ENCODE assay signal across 7 cellular contexts in genomic region chr9:130172161-130172857, GRCh38. TPM values are rescaled to one million over a fixed set of nuclear protein-coding genes. Genes with fewer than 3 reads are reported as not detected.
DNase-seq lines count a peak whose midpoint lies in the region; ATAC-seq, FAIRE-seq and TF ChIP-seq lines count a peak whose summit lies in the region.

Gene NCS1 (plus strand): TSS chr9:130172404. CDS start chr9:130172664, 260 bp downstream.

- TF ChIP-seq POLR2A in H54 (IDR thresholded peaks at IDR 0.05; ENCODE audit: low read depth, low read length): 0 out of 2 replicates have a peak, but pooled peaks have one; percentile 29

- no peak for FAIRE-seq in H54 (lab: Jason Lieb, UNC)

- peaks cover under 1% of the 10 kb centered on the region for H3K4me1 Mint-ChIP-seq in activated T-helper 17 cell treated with anti-CD3 and anti-CD28 coated beads, Interleukin-2, amount 50 U/mL, for 72 hours
- peaks cover 44% of the 10 kb centered on the region for H3K4me1 Mint-ChIP-seq in stimulated activated effector memory CD8-positive, alpha-beta T cell treated with anti-CD3 and anti-CD28 coated beads, Interleukin-12 subunit alpha, Interleukin-12 subunit beta, amount 100 ng/mL, for 72 hours

- peak; percentile 44 for DNase-seq in H54 (ENCODE audit: insufficient read length, low spot score)
- peak; percentile 20 to 38 for DNase-seq in NOMO-1 (lab: John Stamatoyannopoulos, UW; ENCODE audit: unreplicated experiment in 2 of 2)
- peak; percentile 44 for DNase-seq in fibroblast of mammary gland (ENCODE audit: low read depth)
- peak; percentile 32 to 60 for DNase-seq in stimulated activated effector memory CD8-positive, alpha-beta T cell treated with anti-CD3 and anti-CD28 coated beads, Interleukin-12 subunit alpha, Interleukin-12 subunit beta, amount 100 ng/mL, for 72 hours (ENCODE audit: low spot score in 2 of 2)

- no peaks in the 10 kb centered on the region for H3K36me3 Mint-ChIP-seq in activated T-helper 17 cell treated with anti-CD3 and anti-CD28 coated beads, Interleukin-2, amount 50 U/mL, for 72 hours (ENCODE audit: low read depth)
- H3K36me3 Mint-ChIP-seq in stimulated activated effector memory CD8-positive, alpha-beta T cell treated with anti-CD3 and anti-CD28 coated beads, Interleukin-12 subunit alpha, Interleukin-12 subunit beta, amount 100 ng/mL, for 72 hours: peaks cover 26% of the 10 kb centered on the region

- no peaks in the 10 kb centered on the region for H3K9me3 Mint-ChIP-seq in activated T-helper 17 cell treated with anti-CD3 and anti-CD28 coated beads, Interleukin-2, amount 50 U/mL, for 72 hours
- no peaks in the 10 kb centered on the region for H3K9me3 Mint-ChIP-seq in stimulated activated effector memory CD8-positive, alpha-beta T cell treated with anti-CD3 and anti-CD28 coated beads, Interleukin-12 subunit alpha, Interleukin-12 subunit beta, amount 100 ng/mL, for 72 hours

- no peaks in the 10 kb centered on the region for H3K9me3 ChIP-seq in muscle layer of duodenum (ENCODE audit: control insufficient read depth in 1 of 2, low read length in 2 of 2)

- ATAC-seq in activated T-helper 17 cell treated with anti-CD3 and anti-CD28 coated beads, Interleukin-2, amount 50 U/mL, for 72 hours (replicated peaks): peak; percentile 72
- ATAC-seq in stimulated activated effector memory CD8-positive, alpha-beta T cell treated with anti-CD3 and anti-CD28 coated beads, Interleukin-12 subunit alpha, Interleukin-12 subunit beta, amount 100 ng/mL, for 72 hours: peak; percentile 79
- ATAC-seq in GM21423 (IDR thresholded peaks at IDR 0.05; ENCODE audit: unreplicated experiment): no peak

- no peak within 1 kb of the TSS for H3K27ac Mint-ChIP-seq in activated T-helper 17 cell treated with anti-CD3 and anti-CD28 coated beads, Interleukin-2, amount 50 U/mL, for 72 hours
- H3K27ac Mint-ChIP-seq in stimulated activated effector memory CD8-positive, alpha-beta T cell treated with anti-CD3 and anti-CD28 coated beads, Interleukin-12 subunit alpha, Interleukin-12 subunit beta, amount 100 ng/mL, for 72 hours: peak within 1 kb of the TSS; percentile 43

- H3K27ac ChIP-seq in muscle layer of duodenum (ENCODE audit: low read length): peak within 1 kb of the TSS; percentile 77

- H3K36me3 ChIP-seq in muscle layer of duodenum (ENCODE audit: control insufficient read depth in 1 of 2, insufficient read depth in 2 of 2, low read length in 2 of 2): no peaks in the 10 kb centered on the region

- H3K27me3 Mint-ChIP-seq in activated T-helper 17 cell treated with anti-CD3 and anti-CD28 coated beads, Interleukin-2, amount 50 U/mL, for 72 hours: peaks cover 5% of the 10 kb centered on the region

- no peak for TF ChIP-seq CTCF in fibroblast of mammary gland (conservative IDR thresholded peaks at IDR 0.05; ENCODE audit: control insufficient read depth, insufficient read depth, low read depth, low read length)

- H3K4me1 ChIP-seq in muscle layer of duodenum (ENCODE audit: control insufficient read depth in 1 of 2, insufficient read depth in 2 of 2, low read length in 2 of 2): peaks cover 0 to 38% of the 10 kb centered on the region in 2 donors

- H3K27me3 ChIP-seq in muscle layer of duodenum (ENCODE audit: low read depth, low read length): no peaks in the 10 kb centered on the region

- H3K4me3 ChIP-seq in fibroblast of mammary gland (ENCODE audit: control insufficient read depth, low read depth, low read length) (peak within 1 kb of the TSS; percentile 59), muscle layer of duodenum (ENCODE audit: low read depth in 1 of 2, low read length in 2 of 2) (peak within 1 kb of the TSS; percentile 77)

- H3K4me3 Mint-ChIP-seq in activated T-helper 17 cell treated with anti-CD3 and anti-CD28 coated beads, Interleukin-2, amount 50 U/mL, for 72 hours: peak within 1 kb of the TSS; percentile 70
- H3K4me3 Mint-ChIP-seq in stimulated activated effector memory CD8-positive, alpha-beta T cell treated with anti-CD3 and anti-CD28 coated beads, Interleukin-12 subunit alpha, Interleukin-12 subunit beta, amount 100 ng/mL, for 72 hours: peak within 1 kb of the TSS; percentile 69

RNA-seq across cellular contexts. Expression of gene NCS1, which starts in this region (rescaled TPM):
- total RNA-seq in activated T-helper 17 cell treated with anti-CD3 and anti-CD28 coated beads, Interleukin-2, amount 50 U/mL, for 72 hours: 10 to 100 TPM; 14.0 to 30.4 TPM
